In genomic region chr17:32261937-32262510, GRCh38 we compare ENCODE assay signal across 20 cellular contexts. TPM values are rescaled to one million over a fixed set of nuclear protein-coding genes. Genes with fewer than 3 reads are reported as not detected.
"Had no signal": no experiment of that assay in that cellular context is flagged by ENCODE, and none has a peak within 500 bp of the region (broad histone marks: within the 10 kb centered on the region; RNA-seq: fewer than 3 reads in every experiment).

No MANE protein-coding gene starts in this region.

- H3K27ac Mint-ChIP-seq: activated CD4-positive, alpha-beta T cell treated with anti-CD3 and anti-CD28 coated beads for 36 hours; activated T-helper 1 cell treated with anti-CD3 and anti-CD28 coated beads, Interleukin-12 subunit alpha, Interleukin-12 subunit beta, Interleukin-2, Interleukin-4 antibody, amounts not matched to agents 30 ng/mL and 10 ng/mL and 1 ng/mL, durations not matched to agents 14 hours and 24 hours and 36 hours; naive thymus-derived CD4-positive, alpha-beta T cell; T-helper 2 cell treated with Interferon-gamma antibody and Interleukin-4, amounts not matched to agents 5 μg/mL and 100 μg/mL, for 36 hours had no signal

- H3K4me3 ChIP-seq: breast epithelium, esophagus muscularis mucosa, gastroesophageal sphincter, heart right ventricle had no signal

- H3K36me3 Mint-ChIP-seq: immature natural killer cell; naive thymus-derived CD4-positive, alpha-beta T cell had no signal

- H3K27ac ChIP-seq: breast epithelium, esophagus muscularis mucosa, gastroesophageal sphincter, heart right ventricle, parathyroid adenoma had no signal

- DNase-seq: activated CD4-positive, alpha-beta T cell treated with anti-CD3 and anti-CD28 coated beads for 36 hours; activated CD4-positive, alpha-beta T cell treated with anti-CD3 and anti-CD28 coated beads, Interleukin-2, amount 50 U/mL, for 48 hours; activated naive CD4-positive, alpha-beta T cell; activated T-cell treated with anti-CD3 and anti-CD28 coated beads for 4 hours; aorta; effector CD8-positive, alpha-beta T cell; heart right ventricle; immature natural killer cell; mesendoderm; naive thymus-derived CD4-positive, alpha-beta T cell; stimulated activated CD4-positive, alpha-beta T cell treated with anti-CD3 and anti-CD28 coated beads, Interleukin-12 subunit alpha, Interleukin-12 subunit beta, amount 100 ng/mL, for 4 hours; stimulated activated CD4-positive, alpha-beta T cell treated with anti-CD3 and anti-CD28 coated beads, Interleukin-1b, Interleukin-23, amount 100 ng/mL, for 48 hours; stimulated activated CD8-positive, alpha-beta memory T cell treated with anti-CD3 and anti-CD28 coated beads, Interleukin-4, amount 100 ng/mL, for 48 hours; stimulated activated naive CD4-positive, alpha-beta T cell had no signal

- H3K27me3 ChIP-seq: breast epithelium had no signal

- H3K9me3 ChIP-seq: breast epithelium, esophagus muscularis mucosa, gastroesophageal sphincter, heart right ventricle had no signal

- H3K36me3 ChIP-seq: breast epithelium, esophagus muscularis mucosa, gastroesophageal sphincter, heart right ventricle had no signal

- H3K9me3 Mint-ChIP-seq: activated T-helper 1 cell treated with anti-CD3 and anti-CD28 coated beads, Interleukin-12 subunit alpha, Interleukin-12 subunit beta, Interleukin-2, Interleukin-4 antibody, amounts not matched to agents 30 ng/mL and 10 ng/mL and 1 ng/mL, durations not matched to agents 14 hours and 24 hours and 36 hours; immature natural killer cell; T-helper 2 cell treated with Interferon-gamma antibody and Interleukin-4, amounts not matched to agents 5 μg/mL and 100 μg/mL, for 36 hours had no signal

- H3K4me3 Mint-ChIP-seq: activated CD4-positive, alpha-beta T cell treated with anti-CD3 and anti-CD28 coated beads for 36 hours; activated T-helper 1 cell treated with anti-CD3 and anti-CD28 coated beads, Interleukin-12 subunit alpha, Interleukin-12 subunit beta, Interleukin-2, Interleukin-4 antibody, amounts not matched to agents 30 ng/mL and 10 ng/mL and 1 ng/mL, durations not matched to agents 14 hours and 24 hours and 36 hours; immature natural killer cell; T-helper 2 cell treated with Interferon-gamma antibody and Interleukin-4, amounts not matched to agents 5 μg/mL and 100 μg/mL, for 36 hours had no signal

- ATAC-seq: activated CD4-positive, alpha-beta T cell treated with anti-CD3 and anti-CD28 coated beads for 36 hours; gastroesophageal sphincter; heart right ventricle; naive thymus-derived CD4-positive, alpha-beta T cell had no signal

RNA-seq across cellular contexts. Expression of gene RHBDL3, which starts 3.6 kb away (rescaled TPM):
- polyA plus RNA-seq: aorta; immature natural killer cell; naive thymus-derived CD4-positive, alpha-beta T cell had no signal
